ENCODE assay signal across 23 cellular contexts in genomic region chr11:56750190-56750589, GRCh38. TPM values are rescaled to one million over a fixed set of nuclear protein-coding genes. Genes with fewer than 3 reads are reported as not detected.
"Had no signal": no experiment of that assay in that cellular context is flagged by ENCODE, and none has a peak within 500 bp of the region (broad histone marks: within the 10 kb centered on the region; RNA-seq: fewer than 3 reads in every experiment).

No MANE protein-coding gene starts in this region.

- H3K27me3 ChIP-seq: brain microvascular endothelial cell, gastroesophageal sphincter, heart left ventricle, ovary, tibial nerve, uterus had no signal

- H3K9me3 ChIP-seq: ovary, psoas muscle, tibial nerve, uterus had no signal

- ATAC-seq: activated T-cell treated with anti-CD3 and anti-CD28 coated beads, Interleukin-2, amount 50 U/mL, for 72 hours; esophagus mucosa; gastroesophageal sphincter; heart left ventricle; natural killer cell; psoas muscle; right cardiac atrium had no signal

- H3K27ac ChIP-seq: brain microvascular endothelial cell, gastroesophageal sphincter, heart left ventricle, ovary, psoas muscle, skin epidermis, tibial nerve, uterus had no signal

- H3K27me3 Mint-ChIP-seq: activated CD4-positive, alpha-beta T cell treated with anti-CD3 and anti-CD28 coated beads, Interleukin-2, amount 10 ng/mL, durations not matched to agents 24 days and 14 days; central memory CD8-positive, alpha-beta T cell; stimulated activated naive CD8-positive, alpha-beta T cell treated with anti-CD3 and anti-CD28 coated beads, Interleukin-15, Interleukin-2, amounts not matched to agents 100 ng/mL and 50 ng/mL, for 24 hours had no signal

- H3K4me3 ChIP-seq: gastroesophageal sphincter, heart left ventricle, ovary, psoas muscle, skin epidermis, tibial nerve, uterus had no signal

- DNase-seq: activated CD4-positive, alpha-beta T cell treated with anti-CD3 and anti-CD28 coated beads, Interleukin-2, amount 10 ng/mL, durations not matched to agents 24 days and 14 days; activated CD4-positive, CD25-positive, alpha-beta regulatory T cell; activated effector memory CD4-positive, alpha-beta T cell treated with anti-CD3 and anti-CD28 coated beads, Interleukin-2, amount 50 U/mL, for 16 hours; activated naive CD4-positive, alpha-beta T cell treated with anti-CD3 and anti-CD28 coated beads, Interleukin-2, amount 50 U/mL, for 16 hours; activated T-cell treated with anti-CD3 and anti-CD28 coated beads, Interleukin-2, amount 50 U/mL, for 72 hours; aorta; brain microvascular endothelial cell; cortex of kidney; heart left ventricle; natural killer cell; ovary; psoas muscle; right cardiac atrium; stimulated activated CD4-positive, alpha-beta T cell treated with anti-CD3 and anti-CD28 coated beads, Interleukin-15, amount 100 ng/mL, for 24 hours; stimulated activated CD4-positive, alpha-beta T cell treated with anti-CD3 and anti-CD28 coated beads, Interleukin-2, amount 100 ng/mL, for 48 hours; uterus had no signal

- H3K4me3 Mint-ChIP-seq: activated CD4-positive, alpha-beta T cell treated with anti-CD3 and anti-CD28 coated beads, Interleukin-2, amount 10 ng/mL, durations not matched to agents 24 days and 14 days; activated T-cell treated with anti-CD3 and anti-CD28 coated beads, Interleukin-2, amount 50 U/mL, for 72 hours; central memory CD8-positive, alpha-beta T cell; natural killer cell; stimulated activated naive CD8-positive, alpha-beta T cell treated with anti-CD3 and anti-CD28 coated beads, Interleukin-15, Interleukin-2, amounts not matched to agents 100 ng/mL and 50 ng/mL, for 24 hours had no signal

- H3K36me3 Mint-ChIP-seq: natural killer cell had no signal

- H3K4me1 ChIP-seq: gastroesophageal sphincter, heart left ventricle, psoas muscle, tibial nerve, uterus had no signal

- H3K36me3 ChIP-seq: brain microvascular endothelial cell, gastroesophageal sphincter, heart left ventricle, ovary, tibial nerve, uterus had no signal

- H3K27ac Mint-ChIP-seq: activated CD4-positive, alpha-beta T cell treated with anti-CD3 and anti-CD28 coated beads, Interleukin-2, amount 10 ng/mL, durations not matched to agents 24 days and 14 days; activated T-cell treated with anti-CD3 and anti-CD28 coated beads, Interleukin-2, amount 50 U/mL, for 72 hours; natural killer cell; stimulated activated naive CD8-positive, alpha-beta T cell treated with anti-CD3 and anti-CD28 coated beads, Interleukin-15, Interleukin-2, amounts not matched to agents 100 ng/mL and 50 ng/mL, for 24 hours had no signal

- H3K4me1 Mint-ChIP-seq: activated CD4-positive, alpha-beta T cell treated with anti-CD3 and anti-CD28 coated beads, Interleukin-2, amount 10 ng/mL, durations not matched to agents 24 days and 14 days; central memory CD8-positive, alpha-beta T cell; natural killer cell had no signal

RNA-seq across cellular contexts. Expression of gene OR9G4, which starts 1.7 kb away (rescaled TPM):
- total RNA-seq: activated CD4-positive, alpha-beta T cell treated with anti-CD3 and anti-CD28 coated beads, Interleukin-2, amount 10 ng/mL, durations not matched to agents 24 days and 14 days; activated T-cell treated with anti-CD3 and anti-CD28 coated beads, Interleukin-2, amount 50 U/mL, for 72 hours; aorta; esophagus mucosa; gastroesophageal sphincter; heart left ventricle; lower leg skin; natural killer cell; ovary; psoas muscle; right cardiac atrium; tibial nerve; uterus had no signal
- polyA plus RNA-seq: aorta, heart left ventricle, ovary, psoas muscle, right cardiac atrium had no signal

RNA-seq across cellular contexts. Expression of gene OR9G1, which starts 51.3 kb away (rescaled TPM):
- total RNA-seq: activated CD4-positive, alpha-beta T cell treated with anti-CD3 and anti-CD28 coated beads, Interleukin-2, amount 10 ng/mL, durations not matched to agents 24 days and 14 days; activated T-cell treated with anti-CD3 and anti-CD28 coated beads, Interleukin-2, amount 50 U/mL, for 72 hours; aorta; esophagus mucosa; gastroesophageal sphincter; heart left ventricle; lower leg skin; natural killer cell; ovary; psoas muscle; right cardiac atrium; tibial nerve; uterus had no signal
- polyA plus RNA-seq: aorta, heart left ventricle, ovary, psoas muscle, right cardiac atrium had no signal
